In genomic region chr2:219506802-219507554, GRCh38 we compare ENCODE assay signal across 1 cellular context.
TF ChIP-seq lines count a peak whose summit lies in the region.

No MANE protein-coding gene starts in this region.

TF ChIP-seq in WTC11, 78 proteins besides CTCF, POLR2A, EP300 and RAD21 (continued from another document):
- no peak for TF ChIP-seq AFF4 (CRISPR knock-in tag; IDR thresholded peaks at IDR 0.05; ENCODE audit: borderline replicate concordance)
- TF ChIP-seq JAZF1 (CRISPR knock-in tag; IDR thresholded peaks at IDR 0.05), result no peak
- no peak for TF ChIP-seq GRHL2 (CRISPR knock-in tag; IDR thresholded peaks at IDR 0.05; ENCODE audit: insufficient replicate concordance, severe bottlenecking)
- TF ChIP-seq KAT7 (CRISPR knock-in tag; IDR thresholded peaks at IDR 0.05; ENCODE audit: borderline replicate concordance), result no peak
- TF ChIP-seq FOXP4 (CRISPR knock-in tag; IDR thresholded peaks at IDR 0.05), result no peak
- no peak for TF ChIP-seq MYBL2 (CRISPR knock-in tag; IDR thresholded peaks at IDR 0.05)
- TF ChIP-seq ZNF138 (CRISPR knock-in tag; conservative IDR thresholded peaks at IDR 0.05), result no peak
- TF ChIP-seq PRDM15 (CRISPR knock-in tag; IDR thresholded peaks at IDR 0.05), result no peak; the same call in 1 of the 2 replicates
- no peak for TF ChIP-seq IRF1 (CRISPR knock-in tag; IDR thresholded peaks at IDR 0.05)
- no peak; the same call in 1 of the 2 replicates for TF ChIP-seq SP1 (CRISPR knock-in tag; conservative IDR thresholded peaks at IDR 0.05)
- no peak for TF ChIP-seq SOX15 (CRISPR knock-in tag; IDR thresholded peaks at IDR 0.05)
- no peak for TF ChIP-seq PREB (CRISPR knock-in tag; IDR thresholded peaks at IDR 0.05; ENCODE audit: borderline replicate concordance)
- peak; percentile 65; the same call in 1 of the 2 replicates for TF ChIP-seq MAX (CRISPR knock-in tag; IDR thresholded peaks at IDR 0.05)
- 0 out of 2 replicates have a peak, but pooled peaks have one; percentile 0 for TF ChIP-seq STAT6 (CRISPR knock-in tag; conservative IDR thresholded peaks at IDR 0.05; ENCODE audit: low read depth)
- no peak for TF ChIP-seq SMAD4 (CRISPR knock-in tag; IDR thresholded peaks at IDR 0.05)
- no peak for TF ChIP-seq ZBTB43 (CRISPR knock-in tag; IDR thresholded peaks at IDR 0.05)
- no peak for TF ChIP-seq ZNF416 (CRISPR knock-in tag; IDR thresholded peaks at IDR 0.05)
- no peak for TF ChIP-seq ERG (CRISPR knock-in tag; IDR thresholded peaks at IDR 0.05)
- TF ChIP-seq SMAD3 (CRISPR knock-in tag; IDR thresholded peaks at IDR 0.05; ENCODE audit: borderline replicate concordance), result no peak
- no peak for TF ChIP-seq ATF6 (CRISPR knock-in tag; IDR thresholded peaks at IDR 0.05)
- TF ChIP-seq ZNF425 (CRISPR knock-in tag; conservative IDR thresholded peaks at IDR 0.05), result no peak
- no peak for TF ChIP-seq CBFB (CRISPR knock-in tag; IDR thresholded peaks at IDR 0.05; ENCODE audit: low read depth)
